Comparison of ENCODE assay signal across 1 cellular context in genomic region chr16:79601092-79601977, GRCh38.
TF ChIP-seq lines count a peak whose summit lies in the region.

No MANE protein-coding gene starts in this region.

TF ChIP-seq in HepG2, 621 proteins besides CTCF, POLR2A, EP300 and RAD21 (continued from another document and continues in another):
- no peak for TF ChIP-seq TRAFD1 (CRISPR knock-in tag; IDR thresholded peaks at IDR 0.05; ENCODE audit: borderline replicate concordance)
- no peak; the same call in 1 of the 2 replicates for TF ChIP-seq MEIS1 (CRISPR knock-in tag; IDR thresholded peaks at IDR 0.05; ENCODE audit: borderline replicate concordance)
- no peak for TF ChIP-seq DBP (CRISPR knock-in tag; IDR thresholded peaks at IDR 0.05; ENCODE audit: not compliant biosample characterization)
- TF ChIP-seq PRPF4 (IDR thresholded peaks at IDR 0.05; ENCODE audit: low read depth, low read length, poor library complexity, severe bottlenecking), result peak; percentile 72
- TF ChIP-seq BHLHE40 (IDR thresholded peaks at IDR 0.05; ENCODE audit: low read length), result no peak
- peak; percentile 77 for TF ChIP-seq ZNF746 (CRISPR knock-in tag; IDR thresholded peaks at IDR 0.05)
- TF ChIP-seq TRIM22 (IDR thresholded peaks at IDR 0.05), result no peak
- no peak for TF ChIP-seq ZNF329 (CRISPR knock-in tag; IDR thresholded peaks at IDR 0.05; ENCODE audit: low read depth)
- peak; percentile 87 for TF ChIP-seq PHF21A (CRISPR knock-in tag; IDR thresholded peaks at IDR 0.05)
- TF ChIP-seq TBP (CRISPR knock-in tag; IDR thresholded peaks at IDR 0.05), result no peak
- TF ChIP-seq TFAP4 (IDR thresholded peaks at IDR 0.05; ENCODE audit: borderline replicate concordance, low read depth), result peak; percentile 61; the same call in 1 of the 2 replicates
- TF ChIP-seq DZIP1 (CRISPR knock-in tag; IDR thresholded peaks at IDR 0.05), result no peak; the same call in 1 of the 2 replicates
- TF ChIP-seq ZNF563 (CRISPR knock-in tag; IDR thresholded peaks at IDR 0.05), result no peak
- no peak for TF ChIP-seq ZNF557 (CRISPR knock-in tag; IDR thresholded peaks at IDR 0.05)
- no peak for TF ChIP-seq ZZZ3 (CRISPR knock-in tag; IDR thresholded peaks at IDR 0.05; ENCODE audit: borderline replicate concordance)
- TF ChIP-seq MYPOP (CRISPR knock-in tag; IDR thresholded peaks at IDR 0.05), result peak; percentile 89
- TF ChIP-seq SSRP1 (CRISPR knock-in tag; IDR thresholded peaks at IDR 0.05), result no peak
- TF ChIP-seq ATF5 (CRISPR knock-in tag; IDR thresholded peaks at IDR 0.05; ENCODE audit: low read depth), result no peak
- no peak for TF ChIP-seq BRD4 (CRISPR knock-in tag; IDR thresholded peaks at IDR 0.05)
- peak; percentile 61; the same call in 1 of the 2 replicates for TF ChIP-seq ZSCAN31 (CRISPR knock-in tag; IDR thresholded peaks at IDR 0.05; ENCODE audit: low read depth)
- no peak for TF ChIP-seq ZNF10 (CRISPR knock-in tag; IDR thresholded peaks at IDR 0.05; ENCODE audit: borderline replicate concordance, low read depth)
- no peak for TF ChIP-seq PTBP1 (IDR thresholded peaks at IDR 0.05; ENCODE audit: low read depth, low read length, poor library complexity, severe bottlenecking)
- TF ChIP-seq MTERF4 (CRISPR knock-in tag; IDR thresholded peaks at IDR 0.05), result no peak
- peak; percentile 77 for TF ChIP-seq PITX1 (CRISPR knock-in tag; IDR thresholded peaks at IDR 0.05)
- no peak for TF ChIP-seq TGIF2 (CRISPR knock-in tag; IDR thresholded peaks at IDR 0.05)
- no peak for TF ChIP-seq SIN3B (IDR thresholded peaks at IDR 0.05; ENCODE audit: low read length)
- no peak for TF ChIP-seq ZNF18 (CRISPR knock-in tag; IDR thresholded peaks at IDR 0.05; ENCODE audit: insufficient replicate concordance)
- no peak for TF ChIP-seq SCMH1 (CRISPR knock-in tag; IDR thresholded peaks at IDR 0.05; ENCODE audit: borderline replicate concordance)
- TF ChIP-seq SMAD3 (CRISPR knock-in tag; IDR thresholded peaks at IDR 0.05), result no peak
- no peak for TF ChIP-seq ZFP36 (IDR thresholded peaks at IDR 0.05; ENCODE audit: borderline replicate concordance, low read depth, low read length, partially characterized antibody)
- peak; percentile 26 for TF ChIP-seq SKI (IDR thresholded peaks at IDR 0.05; ENCODE audit: partially characterized antibody)
- TF ChIP-seq HCFC1 (IDR thresholded peaks at IDR 0.05; ENCODE audit: low read depth, low read length), result no peak
- no peak for TF ChIP-seq SRSF1 (optimal IDR thresholded peaks at IDR 0.05; ENCODE audit: low read depth, low read length)
- no peak for TF ChIP-seq SAFB2 (CRISPR knock-in tag; IDR thresholded peaks at IDR 0.05; ENCODE audit: borderline replicate concordance, low read depth)
- no peak for TF ChIP-seq ZNF367 (CRISPR knock-in tag; IDR thresholded peaks at IDR 0.05; ENCODE audit: borderline replicate concordance)
- no peak for TF ChIP-seq ZNF644 (CRISPR knock-in tag; IDR thresholded peaks at IDR 0.05; ENCODE audit: low read depth)
- peak; percentile 59; the same call in 1 of the 2 replicates for TF ChIP-seq ZNF777 (CRISPR knock-in tag; IDR thresholded peaks at IDR 0.05)
- peak; percentile 33; the same call in 1 of the 2 replicates for TF ChIP-seq CREM (IDR thresholded peaks at IDR 0.05)
- no peak for TF ChIP-seq CREM (CRISPR knock-in tag; IDR thresholded peaks at IDR 0.05)
- no peak for TF ChIP-seq DDIT3 (CRISPR knock-in tag; IDR thresholded peaks at IDR 0.05)
- no peak for TF ChIP-seq ZNF549 (CRISPR knock-in tag; IDR thresholded peaks at IDR 0.05)
- TF ChIP-seq ZXDC (CRISPR knock-in tag; IDR thresholded peaks at IDR 0.05), result no peak; the same call in 1 of the 2 replicates
- TF ChIP-seq GMEB2 (CRISPR knock-in tag; IDR thresholded peaks at IDR 0.05; ENCODE audit: low read depth), result no peak
